In genomic region chr9:15349892-15350761, GRCh38 we compare ENCODE assay signal across 11 cellular contexts. TPM values are rescaled to one million over a fixed set of nuclear protein-coding genes. Genes with fewer than 3 reads are reported as not detected.
A peak's percentile ranks its signal among the peaks of the same experiment; 100 is the strongest.
DNase-seq lines count a peak whose midpoint lies in the region; ATAC-seq and TF ChIP-seq lines count a peak whose summit lies in the region.
"Had no signal": no experiment of that assay in that cellular context is flagged by ENCODE, and none has a peak within 500 bp of the region (broad histone marks: within the 10 kb centered on the region; RNA-seq: fewer than 3 reads in every experiment).

No MANE protein-coding gene starts in this region.

- H3K9me3 ChIP-seq in stomach: no peaks in the 10 kb centered on the region

- no peak overlapping the region for H3K4me3 Mint-ChIP-seq in activated CD8-positive, alpha-beta memory T cell treated with anti-CD3 and anti-CD28 coated beads, Interleukin-2, amount 10 ng/mL, durations not matched to agents 7 days and 5 days
- H3K4me3 Mint-ChIP-seq: natural killer cell treated with Interleukin-12 subunit alpha and Interleukin-12 subunit beta and Interleukin-15 and Interleukin-18, amount 100 ng/mL, for 72 hours had no signal

- TF ChIP-seq EP300 in stomach (IDR thresholded peaks at IDR 0.05): no peak

- H3K4me1 Mint-ChIP-seq in activated CD8-positive, alpha-beta memory T cell treated with anti-CD3 and anti-CD28 coated beads, Interleukin-2, amount 10 ng/mL, durations not matched to agents 7 days and 5 days: peaks cover 9% of the 10 kb centered on the region

- TF ChIP-seq POLR2A in stomach (IDR thresholded peaks at IDR 0.05): no peak

- intact Hi-C loops in stomach (cut with DNase I; ENCODE audit: low total_unique reads): no loop called here

- no peak overlapping the region for H3K4me3 ChIP-seq in choroid plexus epithelial cell (ENCODE audit: low read depth, low read length)
- no peak overlapping the region for H3K4me3 ChIP-seq in stomach

- no peaks in the 10 kb centered on the region for H3K36me3 Mint-ChIP-seq in activated CD8-positive, alpha-beta memory T cell treated with anti-CD3 and anti-CD28 coated beads, Interleukin-2, amount 10 ng/mL, durations not matched to agents 7 days and 5 days
- H3K36me3 Mint-ChIP-seq: natural killer cell treated with Interleukin-12 subunit alpha and Interleukin-12 subunit beta and Interleukin-15 and Interleukin-18, amount 100 ng/mL, for 72 hours had no signal

- peak; percentile 26 for DNase-seq in activated CD8-positive, alpha-beta memory T cell treated with anti-CD3 and anti-CD28 coated beads, Interleukin-2, amount 50 U/mL, for 4 hours
- no peak for DNase-seq in activated CD8-positive, alpha-beta memory T cell treated with anti-CD3 and anti-CD28 coated beads, Interleukin-2, amount 10 ng/mL, durations not matched to agents 7 days and 5 days
- DNase-seq in NCI-H345 (lab: John Stamatoyannopoulos, UW) (peak; percentile 84), choroid plexus epithelial cell (ENCODE audit: low read depth) (peak; percentile 21), stomach (peak; percentile 72), kidney glomerular epithelial cell (lab: John Stamatoyannopoulos, UW) (no peak)
- DNase-seq: C1 segment of cervical spinal cord, OCI-M1 had no signal

- no peaks in the 10 kb centered on the region for H3K27me3 ChIP-seq in stomach

- CTCF ChIA-PET in activated CD8-positive, alpha-beta memory T cell treated with anti-CD3 and anti-CD28 coated beads, Interleukin-2, amount 10 ng/mL, durations not matched to agents 7 days and 5 days (lab: Charles Lee): interaction anchor here (1.2 kb wide), 1 partner anchor 9 kb away, joined by 3 read pairs; no protein-coding TSS in a partner anchor

- no peak overlapping the region for H3K27ac Mint-ChIP-seq in activated CD8-positive, alpha-beta memory T cell treated with anti-CD3 and anti-CD28 coated beads, Interleukin-2, amount 10 ng/mL, durations not matched to agents 7 days and 5 days
- H3K27ac Mint-ChIP-seq: natural killer cell treated with Interleukin-12 subunit alpha and Interleukin-12 subunit beta and Interleukin-15 and Interleukin-18, amount 100 ng/mL, for 72 hours had no signal

- no peaks in the 10 kb centered on the region for H3K27me3 Mint-ChIP-seq in activated CD8-positive, alpha-beta memory T cell treated with anti-CD3 and anti-CD28 coated beads, Interleukin-2, amount 10 ng/mL, durations not matched to agents 7 days and 5 days
- H3K27me3 Mint-ChIP-seq: natural killer cell treated with Interleukin-12 subunit alpha and Interleukin-12 subunit beta and Interleukin-15 and Interleukin-18, amount 100 ng/mL, for 72 hours had no signal

- WGBS in stomach, 5 donors: 62 to 73% (median 69%) methylated on average over 7 of the region's 7 CpGs

- no peaks in the 10 kb centered on the region for H3K4me1 ChIP-seq in stomach

- TF ChIP-seq CTCF in choroid plexus epithelial cell (conservative IDR thresholded peaks at IDR 0.05; ENCODE audit: low read depth, low read length) (no peak), stomach (IDR thresholded peaks at IDR 0.05) (no peak)

- no peaks in the 10 kb centered on the region for H3K9me3 Mint-ChIP-seq in activated CD8-positive, alpha-beta memory T cell treated with anti-CD3 and anti-CD28 coated beads, Interleukin-2, amount 10 ng/mL, durations not matched to agents 7 days and 5 days (ENCODE audit: low read depth)
- H3K9me3 Mint-ChIP-seq: natural killer cell treated with Interleukin-12 subunit alpha and Interleukin-12 subunit beta and Interleukin-15 and Interleukin-18, amount 100 ng/mL, for 72 hours had no signal

- no peak for ATAC-seq in activated CD8-positive, alpha-beta memory T cell treated with anti-CD3 and anti-CD28 coated beads, Interleukin-2, amount 10 ng/mL, durations not matched to agents 7 days and 5 days
- no peak for ATAC-seq in GM21423 (IDR thresholded peaks at IDR 0.05; ENCODE audit: unreplicated experiment)
- ATAC-seq in HG02588 (IDR thresholded peaks at IDR 0.05; ENCODE audit: unreplicated experiment): no peak
- ATAC-seq: natural killer cell treated with Interleukin-12 subunit alpha and Interleukin-12 subunit beta and Interleukin-15 and Interleukin-18, amount 100 ng/mL, for 72 hours had no signal

- H3K27ac ChIP-seq in stomach: peak overlapping the region in 1 of 5 donors; percentile 26

- H3K36me3 ChIP-seq in stomach: no peaks in the 10 kb centered on the region

RNA-seq across cellular contexts. Expression of gene TTC39B, which starts 43.1 kb away (rescaled TPM):
- 10 to 100 TPM; 16.2 to 34.3 TPM for total RNA-seq in activated CD8-positive, alpha-beta memory T cell treated with anti-CD3 and anti-CD28 coated beads, Interleukin-2, amount 10 ng/mL, durations not matched to agents 7 days and 5 days
- total RNA-seq in stomach: 10 to 100 TPM in 3 of 5 donors, 1 to 10 TPM in 2; 4.7 to 35.4 (median 14.2) TPM
- polyA plus RNA-seq in stomach: 1 to 10 TPM; 2.0 to 4.7 (median 3.5) TPM

Comparison
In these comparisons a context has a peak if more than half of its experiments do, and no peak if none do; other contexts are left out.
1. DNase-seq: peak in activated CD8-positive, alpha-beta memory T cell treated with anti-CD3 and anti-CD28 coated beads, Interleukin-2, amount 50 U/mL, for 4 hours (single experiment), NCI-H345 (single experiment), choroid plexus epithelial cell (single experiment) and stomach (single experiment); none in activated CD8-positive, alpha-beta memory T cell treated with anti-CD3 and anti-CD28 coated beads, Interleukin-2, amount 10 ng/mL, durations not matched to agents 7 days and 5 days (single experiment) and kidney glomerular epithelial cell (single experiment).